In genomic region chr13:59318320-59318930, GRCh38 we compare ENCODE assay signal across 8 cellular contexts.
DNase-seq lines count a peak whose midpoint lies in the region; ATAC-seq and TF ChIP-seq lines count a peak whose summit lies in the region.

No MANE protein-coding gene starts in this region.

- TF ChIP-seq POLR2A in right lobe of liver (IDR thresholded peaks at IDR 0.05), result no peak

- DNase-seq in NCI-H2196 (lab: John Stamatoyannopoulos, UW; ENCODE audit: unreplicated experiment) (peak; percentile 22), NCI-H2196 treated with DMSO at 0.1 percent for 48 hours (lab: John Stamatoyannopoulos, UW; ENCODE audit: unreplicated experiment) (no peak), NCI-H187 (lab: John Stamatoyannopoulos, UW) (peak; percentile 37 to 60), WERI-Rb-1 (peak; percentile 57), chondrocyte (ENCODE audit: low spot score) (no peak), right lobe of liver (peak; percentile 65 to 73 (median 69))
- DNase-seq in stimulated activated CD8-positive, alpha-beta memory T cell treated with anti-CD3 and anti-CD28 coated beads, Interleukin-15, amount 100 ng/mL, for 1 hour (ENCODE audit: low read depth), result peak; percentile 28

- no peaks in the 10 kb centered on the region for H3K4me1 Mint-ChIP-seq in chondrocyte (ENCODE audit: low read depth)

- no peaks in the 10 kb centered on the region for H3K4me1 ChIP-seq in right lobe of liver

- H3K27me3 ChIP-seq in WERI-Rb-1 (ENCODE audit: insufficient read depth, low read depth, severe bottlenecking), result no peaks in the 10 kb centered on the region
- H3K27me3 ChIP-seq in right lobe of liver, result no peaks in the 10 kb centered on the region

- 47% methylated on average over 4 of the region's 4 CpGs for WGBS in right lobe of liver (ENCODE audit: insufficient coverage, low coverage, low lambda C conversion rate, missing lambda C conversion rate)

- H3K27ac Mint-ChIP-seq in chondrocyte (ENCODE audit: unreplicated experiment), result no peak overlapping the region

- intact Hi-C loops in right lobe of liver (cut with DNase I), result no loop called here

- H3K36me3 Mint-ChIP-seq in chondrocyte (ENCODE audit: low read depth), result no peaks in the 10 kb centered on the region

- TF ChIP-seq CTCF in WERI-Rb-1 (IDR thresholded peaks at IDR 0.05; ENCODE audit: low read depth, low read length) (peak; percentile 42; the same call in 1 of the 2 replicates), chondrocyte (IDR thresholded peaks at IDR 0.05) (peak; percentile 94), right lobe of liver (IDR thresholded peaks at IDR 0.05) (peak; percentile 63 to 80 (median 76))

- no peaks in the 10 kb centered on the region for H3K36me3 ChIP-seq in WERI-Rb-1
- H3K36me3 ChIP-seq in right lobe of liver, result no peaks in the 10 kb centered on the region

- no peaks in the 10 kb centered on the region for H3K27me3 Mint-ChIP-seq in chondrocyte (ENCODE audit: low read depth)

- H3K4me3 Mint-ChIP-seq in chondrocyte (ENCODE audit: unreplicated experiment), result no peak overlapping the region

- ATAC-seq in HG02678 (IDR thresholded peaks at IDR 0.05; ENCODE audit: unreplicated experiment), result peak; percentile 84
- ATAC-seq in right lobe of liver, result peak; percentile 78 to 87 (median 82)

- no peaks in the 10 kb centered on the region for H3K9me3 Mint-ChIP-seq in chondrocyte (ENCODE audit: low read depth)

- H3K9me3 ChIP-seq in WERI-Rb-1 (ENCODE audit: severe bottlenecking), result no peaks in the 10 kb centered on the region
- no peaks in the 10 kb centered on the region for H3K9me3 ChIP-seq in right lobe of liver

- H3K27ac ChIP-seq in WERI-Rb-1 (no peak overlapping the region), right lobe of liver (no peak overlapping the region)

- H3K4me3 ChIP-seq in WERI-Rb-1 (ENCODE audit: low read depth, low read length), result no peak overlapping the region
- no peak overlapping the region for H3K4me3 ChIP-seq in right lobe of liver

Comparison
In these comparisons a context has a peak if more than half of its experiments do, and no peak if none do; other contexts are left out.
1. DNase-seq: peak in NCI-H2196 (single experiment), NCI-H187 (2 of 2), WERI-Rb-1 (single experiment), right lobe of liver (3 of 3) and stimulated activated CD8-positive, alpha-beta memory T cell treated with anti-CD3 and anti-CD28 coated beads, Interleukin-15, amount 100 ng/mL, for 1 hour (single experiment); none in NCI-H2196 treated with DMSO at 0.1 percent for 48 hours (single experiment) and chondrocyte (single experiment).
2. CTCF ChIP-seq: peak in every context shown above with its lines; median percentile 94 in chondrocyte; 76 in right lobe of liver; 42 in WERI-Rb-1.